Comparison of ENCODE assay signal across 11 cellular contexts in the genomic region with DNA sequence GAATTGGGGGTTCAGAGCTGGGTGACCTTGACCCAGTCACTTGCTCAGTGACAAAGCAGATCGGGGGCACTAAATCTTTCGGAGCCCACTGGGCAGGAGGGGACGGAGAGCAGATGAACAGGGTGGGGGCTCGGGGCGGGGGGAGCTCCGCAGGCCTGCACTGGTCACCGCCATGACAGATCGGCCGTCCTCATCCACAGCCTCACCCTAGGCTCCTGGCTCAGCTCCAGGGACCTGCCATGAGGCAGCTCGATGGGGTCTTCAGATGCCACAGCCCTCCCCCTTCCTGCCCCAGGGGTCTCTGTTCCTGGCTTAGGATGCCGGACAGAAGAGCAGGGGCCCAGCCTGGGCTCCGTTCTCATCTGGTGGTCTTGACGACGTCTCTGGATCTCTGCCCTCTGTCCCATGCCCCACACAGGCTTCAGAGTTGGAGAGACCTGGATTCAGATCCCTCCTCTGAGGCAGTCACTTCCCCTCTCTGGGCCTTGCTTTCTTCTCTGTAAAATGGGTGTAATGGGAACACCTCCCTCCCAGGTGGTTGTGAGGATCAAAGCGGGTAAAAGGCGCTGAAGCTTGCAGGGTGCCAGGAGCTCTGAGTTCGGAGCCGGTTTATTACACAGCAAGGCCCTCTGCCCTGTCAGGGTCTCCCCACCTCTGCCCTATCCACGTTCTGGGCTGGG. TPM values are rescaled to one million over a fixed set of nuclear protein-coding genes. Genes with fewer than 3 reads are reported as not detected.
A peak's percentile ranks its signal among the peaks of the same experiment; 100 is the strongest.
DNase-seq lines count a peak whose midpoint lies in the region; ATAC-seq lines count a peak whose summit lies in the region.
"Had no signal": no experiment of that assay in that cellular context is flagged by ENCODE, and none has a peak within 500 bp of the region (broad histone marks: within the 10 kb centered on the region; RNA-seq: fewer than 3 reads in every experiment).

No MANE protein-coding gene starts in this region.

- H3K4me3 ChIP-seq in iPS-15b (ENCODE audit: low read depth, low read length): peak overlapping the region; percentile 64

- intact Hi-C loops in activated T-helper 1 cell treated with anti-CD3 and anti-CD28 coated beads, Interleukin-12 subunit alpha, Interleukin-12 subunit beta, Interleukin-2, Interleukin-4 antibody, amounts not matched to agents 30 ng/mL and 10 ng/mL and 1 ng/mL, durations not matched to agents 14 hours and 24 hours and 36 hours (cut with micrococcal nuclease): no loop called here

- peaks cover 14% of the 10 kb centered on the region for H3K4me1 ChIP-seq in iPS-15b (ENCODE audit: control insufficient read depth, insufficient read depth, low read length)

- H3K27me3 Mint-ChIP-seq in activated T-cell treated with anti-CD3 and anti-CD28 coated beads, Interleukin-2, amount 50 U/mL, for 24 hours: no peaks in the 10 kb centered on the region
- no peaks in the 10 kb centered on the region for H3K27me3 Mint-ChIP-seq in activated T-helper 1 cell treated with anti-CD3 and anti-CD28 coated beads, Interleukin-12 subunit alpha, Interleukin-12 subunit beta, Interleukin-2, Interleukin-4 antibody, amounts not matched to agents 30 ng/mL and 10 ng/mL and 1 ng/mL, durations not matched to agents 14 hours and 24 hours and 36 hours (ENCODE audit: insufficient read depth)
- H3K27me3 Mint-ChIP-seq in stimulated activated naive B cell treated with anti-CD40 and anti-IgM and Interleukin-4, amounts not matched to agents 10 μg/mL and 1 μg/mL and 100 μg/mL, for 72 hours: no peaks in the 10 kb centered on the region

- H3K27me3 ChIP-seq in iPS-15b (ENCODE audit: control insufficient read depth, insufficient read depth, low read length): peaks cover 2% of the 10 kb centered on the region
- H3K27me3 ChIP-seq: spleen, testis had no signal

- no peak for DNase-seq in activated T-cell treated with anti-CD3 and anti-CD28 coated beads, Interleukin-2, amount 50 U/mL, for 24 hours
- no peak for DNase-seq in activated T-cell treated with anti-CD3 and anti-CD28 coated beads, Interleukin-2, amount 50 U/mL, for 1 hour
- no peak for DNase-seq in activated T-helper 1 cell treated with anti-CD3 and anti-CD28 coated beads, Interleukin-12 subunit alpha, Interleukin-12 subunit beta, Interleukin-2, Interleukin-4 antibody, amounts not matched to agents 30 ng/mL and 10 ng/mL and 1 ng/mL, durations not matched to agents 14 hours and 24 hours and 36 hours (ENCODE audit: low spot score)
- no peak for DNase-seq in stimulated activated naive B cell treated with anti-CD40 and anti-IgM and Interleukin-4, amounts not matched to agents 10 μg/mL and 1 μg/mL and 100 μg/mL, for 72 hours
- DNase-seq in NOMO-1 treated with DMSO at 0.1 percent for 48 hours (lab: John Stamatoyannopoulos, UW; ENCODE audit: unreplicated experiment) (no peak), ecto neural progenitor cell (ENCODE audit: low spot score) (no peak)
- DNase-seq: NCI-H526 treated with DMSO at 0.1 percent for 48 hours had no signal

- H3K36me3 ChIP-seq in iPS-15b (ENCODE audit: control insufficient read depth, insufficient read depth, low read length): no peaks in the 10 kb centered on the region

- H3K9me3 ChIP-seq in iPS-15b (ENCODE audit: control insufficient read depth, insufficient read depth, low read length): no peaks in the 10 kb centered on the region
- H3K9me3 ChIP-seq: spleen, testis had no signal

- H3K36me3 Mint-ChIP-seq in activated T-cell treated with anti-CD3 and anti-CD28 coated beads, Interleukin-2, amount 50 U/mL, for 24 hours (ENCODE audit: low read depth): peaks cover 12% of the 10 kb centered on the region
- H3K36me3 Mint-ChIP-seq in activated T-helper 1 cell treated with anti-CD3 and anti-CD28 coated beads, Interleukin-12 subunit alpha, Interleukin-12 subunit beta, Interleukin-2, Interleukin-4 antibody, amounts not matched to agents 30 ng/mL and 10 ng/mL and 1 ng/mL, durations not matched to agents 14 hours and 24 hours and 36 hours (ENCODE audit: low read depth): peaks cover 13% of the 10 kb centered on the region
- peaks cover 5 to 10% of the 10 kb centered on the region in 2 donors for H3K36me3 Mint-ChIP-seq in stimulated activated naive B cell treated with anti-CD40 and anti-IgM and Interleukin-4, amounts not matched to agents 10 μg/mL and 1 μg/mL and 100 μg/mL, for 72 hours

- H3K27ac Mint-ChIP-seq in activated T-cell treated with anti-CD3 and anti-CD28 coated beads, Interleukin-2, amount 50 U/mL, for 24 hours: peak overlapping the region; percentile 29
- H3K27ac Mint-ChIP-seq in activated T-helper 1 cell treated with anti-CD3 and anti-CD28 coated beads, Interleukin-12 subunit alpha, Interleukin-12 subunit beta, Interleukin-2, Interleukin-4 antibody, amounts not matched to agents 30 ng/mL and 10 ng/mL and 1 ng/mL, durations not matched to agents 14 hours and 24 hours and 36 hours: peak overlapping the region; percentile 76
- peak overlapping the region; percentile 53 for H3K27ac Mint-ChIP-seq in stimulated activated naive B cell treated with anti-CD40 and anti-IgM and Interleukin-4, amounts not matched to agents 10 μg/mL and 1 μg/mL and 100 μg/mL, for 72 hours

- H3K9ac ChIP-seq in iPS-15b (ENCODE audit: low read depth, low read length): no peak overlapping the region

- peaks cover 42% of the 10 kb centered on the region for H3K4me1 Mint-ChIP-seq in activated T-cell treated with anti-CD3 and anti-CD28 coated beads, Interleukin-2, amount 50 U/mL, for 24 hours (ENCODE audit: low read depth)
- H3K4me1 Mint-ChIP-seq in activated T-helper 1 cell treated with anti-CD3 and anti-CD28 coated beads, Interleukin-12 subunit alpha, Interleukin-12 subunit beta, Interleukin-2, Interleukin-4 antibody, amounts not matched to agents 30 ng/mL and 10 ng/mL and 1 ng/mL, durations not matched to agents 14 hours and 24 hours and 36 hours (ENCODE audit: low read depth): peaks cover 41% of the 10 kb centered on the region
- peaks cover 43 to 67% of the 10 kb centered on the region in 2 donors for H3K4me1 Mint-ChIP-seq in stimulated activated naive B cell treated with anti-CD40 and anti-IgM and Interleukin-4, amounts not matched to agents 10 μg/mL and 1 μg/mL and 100 μg/mL, for 72 hours

- peak overlapping the region; percentile 89 for H3K4me3 Mint-ChIP-seq in activated T-cell treated with anti-CD3 and anti-CD28 coated beads, Interleukin-2, amount 50 U/mL, for 24 hours
- peak overlapping the region; percentile 94 for H3K4me3 Mint-ChIP-seq in activated T-helper 1 cell treated with anti-CD3 and anti-CD28 coated beads, Interleukin-12 subunit alpha, Interleukin-12 subunit beta, Interleukin-2, Interleukin-4 antibody, amounts not matched to agents 30 ng/mL and 10 ng/mL and 1 ng/mL, durations not matched to agents 14 hours and 24 hours and 36 hours
- H3K4me3 Mint-ChIP-seq in stimulated activated naive B cell treated with anti-CD40 and anti-IgM and Interleukin-4, amounts not matched to agents 10 μg/mL and 1 μg/mL and 100 μg/mL, for 72 hours: peak overlapping the region in 1 of 2 donors; percentile 94

- no peaks in the 10 kb centered on the region for H3K9me3 Mint-ChIP-seq in activated T-cell treated with anti-CD3 and anti-CD28 coated beads, Interleukin-2, amount 50 U/mL, for 24 hours
- no peaks in the 10 kb centered on the region for H3K9me3 Mint-ChIP-seq in activated T-helper 1 cell treated with anti-CD3 and anti-CD28 coated beads, Interleukin-12 subunit alpha, Interleukin-12 subunit beta, Interleukin-2, Interleukin-4 antibody, amounts not matched to agents 30 ng/mL and 10 ng/mL and 1 ng/mL, durations not matched to agents 14 hours and 24 hours and 36 hours
- H3K9me3 Mint-ChIP-seq in stimulated activated naive B cell treated with anti-CD40 and anti-IgM and Interleukin-4, amounts not matched to agents 10 μg/mL and 1 μg/mL and 100 μg/mL, for 72 hours: no peaks in the 10 kb centered on the region

- no peak for ATAC-seq in stimulated activated naive B cell treated with anti-CD40 and anti-IgM and Interleukin-4, amounts not matched to agents 10 μg/mL and 1 μg/mL and 100 μg/mL, for 72 hours (replicated peaks)
- ATAC-seq in HG03432 (IDR thresholded peaks at IDR 0.05; ENCODE audit: unreplicated experiment): no peak

RNA-seq across cellular contexts. Expression of a gene that starts 3.0 kb away (rescaled TPM):
- total RNA-seq in activated T-helper 1 cell treated with anti-CD3 and anti-CD28 coated beads, Interleukin-12 subunit alpha, Interleukin-12 subunit beta, Interleukin-2, Interleukin-4 antibody, amounts not matched to agents 30 ng/mL and 10 ng/mL and 1 ng/mL, durations not matched to agents 14 hours and 24 hours and 36 hours: 38.9 and 45.0 TPM in 2 replicates
